In genomic region chr17:7931709-7932482, GRCh38 we compare ENCODE assay signal across 1 cellular context.
TF ChIP-seq lines count a peak whose summit lies in the region.

Gene CNTROB (plus strand): TSS chr17:7932206. CDS start chr17:7933080, 874 bp downstream.
Gene TRAPPC1 (minus strand): TSS chr17:7931946. CDS start chr17:7931829, 117 bp downstream.

TF ChIP-seq in A549, 52 proteins besides CTCF, POLR2A, EP300 and RAD21 (continued from another document):
- TF ChIP-seq HOXA7 (CRISPR knock-in tag; IDR thresholded peaks at IDR 0.05): no peak
- TF ChIP-seq BCL3 (IDR thresholded peaks at IDR 0.05): peak; percentile 53; the same call in 1 of the 3 replicates
- no peak for TF ChIP-seq MAFK (IDR thresholded peaks at IDR 0.05; ENCODE audit: partially characterized antibody)
- no peak for TF ChIP-seq RCOR1 (IDR thresholded peaks at IDR 0.05; ENCODE audit: low read depth, low read length)
- no peak for TF ChIP-seq RNF2 (IDR thresholded peaks at IDR 0.05; ENCODE audit: borderline replicate concordance, low read depth)
- no peak for TF ChIP-seq TP53 (CRISPR knock-in tag; IDR thresholded peaks at IDR 0.05)
- no peak for TF ChIP-seq GATA3 (IDR thresholded peaks at IDR 0.05; ENCODE audit: borderline replicate concordance)
- TF ChIP-seq PBX3 (IDR thresholded peaks at IDR 0.05): peak; percentile 80
- peak in 1 of 2 experiments; percentile 63; a peak in 2 of 5 replicates for TF ChIP-seq JUN (IDR thresholded peaks at IDR 0.05)
- no peak for TF ChIP-seq RARB (CRISPR knock-in tag; IDR thresholded peaks at IDR 0.05)
- no peak for TF ChIP-seq USF2 (IDR thresholded peaks at IDR 0.05)
- TF ChIP-seq MYC (IDR thresholded peaks at IDR 0.05; ENCODE audit: borderline replicate concordance, low read length): no peak
- no peak for TF ChIP-seq NPAS2 (CRISPR knock-in tag; IDR thresholded peaks at IDR 0.05; ENCODE audit: borderline replicate concordance)
- no peak for TF ChIP-seq FOSL2 (IDR thresholded peaks at IDR 0.05)
- peak; percentile 98 for TF ChIP-seq FOSL2 (CRISPR knock-in tag; IDR thresholded peaks at IDR 0.05)
- TF ChIP-seq TFCP2L1 (CRISPR knock-in tag; IDR thresholded peaks at IDR 0.05): no peak
- peak; percentile 80 for TF ChIP-seq PHF8 (IDR thresholded peaks at IDR 0.05; ENCODE audit: borderline replicate concordance, low read depth)
- TF ChIP-seq ZNF302 (CRISPR knock-in tag; IDR thresholded peaks at IDR 0.05): no peak
- no peak for TF ChIP-seq KDM5A (IDR thresholded peaks at IDR 0.05)
- TF ChIP-seq RFX5 (IDR thresholded peaks at IDR 0.05): peak; percentile 35; the same call in 1 of the 2 replicates
- no peak for TF ChIP-seq HEYL (CRISPR knock-in tag; IDR thresholded peaks at IDR 0.05)
- peak; percentile 79 for TF ChIP-seq CHD2 (IDR thresholded peaks at IDR 0.05; ENCODE audit: low read length, partially characterized antibody)
- no peak for TF ChIP-seq HES2 (IDR thresholded peaks at IDR 0.05)
